2 cellular contexts compared by ENCODE assay signal in the genomic region with DNA sequence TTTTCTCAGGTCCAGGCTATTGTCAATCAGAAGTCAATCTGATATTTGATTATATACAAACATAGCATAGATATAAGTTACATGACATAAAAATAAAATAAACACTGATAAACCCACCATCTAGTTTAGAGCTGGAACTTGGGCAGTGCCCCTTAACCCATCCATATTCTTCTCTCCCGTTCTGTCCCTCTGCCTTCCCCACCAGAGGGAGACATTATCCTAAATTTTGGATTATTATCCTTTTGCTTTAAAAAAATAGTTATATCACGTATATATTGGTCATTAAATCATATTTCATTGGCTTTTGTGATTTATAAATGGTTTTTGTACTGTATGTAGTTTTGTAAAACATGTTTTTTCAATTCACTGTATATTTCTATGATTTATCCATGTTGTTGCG.
TF ChIP-seq lines count a peak whose summit lies in the region.

No MANE protein-coding gene starts in this region.

TF ChIP-seq in IMR-90, 13 proteins besides CTCF, POLR2A, EP300 and RAD21:
- no peak for TF ChIP-seq CEBPB (IDR thresholded peaks at IDR 0.05; ENCODE audit: low read depth, low read length)
- TF ChIP-seq NFE2L2 (IDR thresholded peaks at IDR 0.05; ENCODE audit: low read depth, low read length): no peak
- no peak for TF ChIP-seq MXI1 (IDR thresholded peaks at IDR 0.05; ENCODE audit: borderline replicate concordance, low read depth, low read length)
- TF ChIP-seq BHLHE40 (IDR thresholded peaks at IDR 0.05; ENCODE audit: low read depth, low read length): no peak
- no peak for TF ChIP-seq FOS (IDR thresholded peaks at IDR 0.05; ENCODE audit: low read depth, low read length)
- no peak for TF ChIP-seq SMC3 (IDR thresholded peaks at IDR 0.05; ENCODE audit: low read depth, low read length)
- TF ChIP-seq RFX5 (IDR thresholded peaks at IDR 0.05; ENCODE audit: low read depth, low read length): no peak
- TF ChIP-seq MAFK (IDR thresholded peaks at IDR 0.05; ENCODE audit: low read depth, low read length): no peak
- TF ChIP-seq, protein P1, sequence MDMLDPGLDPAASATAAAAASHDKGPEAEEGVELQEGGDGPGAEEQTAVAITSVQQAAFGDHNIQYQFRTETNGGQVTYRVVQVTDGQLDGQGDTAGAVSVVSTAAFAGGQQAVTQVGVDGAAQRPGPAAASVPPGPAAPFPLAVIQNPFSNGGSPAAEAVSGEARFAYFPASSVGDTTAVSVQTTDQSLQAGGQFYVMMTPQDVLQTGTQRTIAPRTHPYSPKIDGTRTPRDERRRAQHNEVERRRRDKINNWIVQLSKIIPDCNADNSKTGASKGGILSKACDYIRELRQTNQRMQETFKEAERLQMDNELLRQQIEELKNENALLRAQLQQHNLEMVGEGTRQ (IDR thresholded peaks at IDR 0.05; ENCODE audit: low read depth, low read length): no peak
- TF ChIP-seq, protein P2, sequence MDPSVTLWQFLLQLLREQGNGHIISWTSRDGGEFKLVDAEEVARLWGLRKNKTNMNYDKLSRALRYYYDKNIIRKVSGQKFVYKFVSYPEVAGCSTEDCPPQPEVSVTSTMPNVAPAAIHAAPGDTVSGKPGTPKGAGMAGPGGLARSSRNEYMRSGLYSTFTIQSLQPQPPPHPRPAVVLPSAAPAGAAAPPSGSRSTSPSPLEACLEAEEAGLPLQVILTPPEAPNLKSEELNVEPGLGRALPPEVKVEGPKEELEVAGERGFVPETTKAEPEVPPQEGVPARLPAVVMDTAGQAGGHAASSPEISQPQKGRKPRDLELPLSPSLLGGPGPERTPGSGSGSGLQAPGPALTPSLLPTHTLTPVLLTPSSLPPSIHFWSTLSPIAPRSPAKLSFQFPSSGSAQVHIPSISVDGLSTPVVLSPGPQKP (IDR thresholded peaks at IDR 0.05; ENCODE audit: borderline replicate concordance, low read depth, low read length): no peak
TF ChIP-seq in IMR-90: peak in this region for 0.

TF ChIP-seq in K562, 482 proteins besides CTCF, POLR2A, EP300 and RAD21:
- TF ChIP-seq KAT2B (IDR thresholded peaks at IDR 0.05; ENCODE audit: low read depth, low read length): no peak
- TF ChIP-seq, protein P3, sequence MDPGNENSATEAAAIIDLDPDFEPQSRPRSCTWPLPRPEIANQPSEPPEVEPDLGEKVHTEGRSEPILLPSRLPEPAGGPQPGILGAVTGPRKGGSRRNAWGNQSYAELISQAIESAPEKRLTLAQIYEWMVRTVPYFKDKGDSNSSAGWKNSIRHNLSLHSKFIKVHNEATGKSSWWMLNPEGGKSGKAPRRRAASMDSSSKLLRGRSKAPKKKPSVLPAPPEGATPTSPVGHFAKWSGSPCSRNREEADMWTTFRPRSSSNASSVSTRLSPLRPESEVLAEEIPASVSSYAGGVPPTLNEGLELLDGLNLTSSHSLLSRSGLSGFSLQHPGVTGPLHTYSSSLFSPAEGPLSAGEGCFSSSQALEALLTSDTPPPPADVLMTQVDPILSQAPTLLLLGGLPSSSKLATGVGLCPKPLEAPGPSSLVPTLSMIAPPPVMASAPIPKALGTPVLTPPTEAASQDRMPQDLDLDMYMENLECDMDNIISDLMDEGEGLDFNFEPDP (CRISPR knock-in tag; IDR thresholded peaks at IDR 0.05): no peak
- no peak for TF ChIP-seq CHCHD3 (CRISPR knock-in tag; IDR thresholded peaks at IDR 0.05)
- no peak for TF ChIP-seq HIVEP1 (CRISPR knock-in tag; IDR thresholded peaks at IDR 0.05)
- TF ChIP-seq SETDB1 (IDR thresholded peaks at IDR 0.05; ENCODE audit: low read length): no peak
- TF ChIP-seq, protein P4, sequence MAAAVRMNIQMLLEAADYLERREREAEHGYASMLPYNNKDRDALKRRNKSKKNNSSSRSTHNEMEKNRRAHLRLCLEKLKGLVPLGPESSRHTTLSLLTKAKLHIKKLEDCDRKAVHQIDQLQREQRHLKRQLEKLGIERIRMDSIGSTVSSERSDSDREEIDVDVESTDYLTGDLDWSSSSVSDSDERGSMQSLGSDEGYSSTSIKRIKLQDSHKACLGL (CRISPR knock-in tag; IDR thresholded peaks at IDR 0.05; ENCODE audit: borderline replicate concordance, poor library complexity, severe bottlenecking): no peak
- TF ChIP-seq STAT5A (IDR thresholded peaks at IDR 0.05; ENCODE audit: borderline replicate concordance, low read length): no peak
- TF ChIP-seq BRD4 (IDR thresholded peaks at IDR 0.05): no peak
- TF ChIP-seq, protein P5, sequence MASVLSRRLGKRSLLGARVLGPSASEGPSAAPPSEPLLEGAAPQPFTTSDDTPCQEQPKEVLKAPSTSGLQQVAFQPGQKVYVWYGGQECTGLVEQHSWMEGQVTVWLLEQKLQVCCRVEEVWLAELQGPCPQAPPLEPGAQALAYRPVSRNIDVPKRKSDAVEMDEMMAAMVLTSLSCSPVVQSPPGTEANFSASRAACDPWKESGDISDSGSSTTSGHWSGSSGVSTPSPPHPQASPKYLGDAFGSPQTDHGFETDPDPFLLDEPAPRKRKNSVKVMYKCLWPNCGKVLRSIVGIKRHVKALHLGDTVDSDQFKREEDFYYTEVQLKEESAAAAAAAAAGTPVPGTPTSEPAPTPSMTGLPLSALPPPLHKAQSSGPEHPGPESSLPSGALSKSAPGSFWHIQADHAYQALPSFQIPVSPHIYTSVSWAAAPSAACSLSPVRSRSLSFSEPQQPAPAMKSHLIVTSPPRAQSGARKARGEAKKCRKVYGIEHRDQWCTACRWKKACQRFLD (CRISPR knock-in tag; IDR thresholded peaks at IDR 0.05): no peak
- TF ChIP-seq GATAD2B (IDR thresholded peaks at IDR 0.05; ENCODE audit: borderline replicate concordance): no peak
- TF ChIP-seq NFE2 (IDR thresholded peaks at IDR 0.05; ENCODE audit: low read depth): no peak
- no peak for TF ChIP-seq POLR3G (IDR thresholded peaks at IDR 0.05; ENCODE audit: extremely low read depth, insufficient read length, insufficient replicate concordance)
- TF ChIP-seq BHLHE40 (IDR thresholded peaks at IDR 0.05; ENCODE audit: low read length): no peak
- TF ChIP-seq POLR2H (tag; IDR thresholded peaks at IDR 0.05; ENCODE audit: low read depth): no peak
- no peak for TF ChIP-seq ZEB2 (IDR thresholded peaks at IDR 0.05)
- TF ChIP-seq, protein P6, sequence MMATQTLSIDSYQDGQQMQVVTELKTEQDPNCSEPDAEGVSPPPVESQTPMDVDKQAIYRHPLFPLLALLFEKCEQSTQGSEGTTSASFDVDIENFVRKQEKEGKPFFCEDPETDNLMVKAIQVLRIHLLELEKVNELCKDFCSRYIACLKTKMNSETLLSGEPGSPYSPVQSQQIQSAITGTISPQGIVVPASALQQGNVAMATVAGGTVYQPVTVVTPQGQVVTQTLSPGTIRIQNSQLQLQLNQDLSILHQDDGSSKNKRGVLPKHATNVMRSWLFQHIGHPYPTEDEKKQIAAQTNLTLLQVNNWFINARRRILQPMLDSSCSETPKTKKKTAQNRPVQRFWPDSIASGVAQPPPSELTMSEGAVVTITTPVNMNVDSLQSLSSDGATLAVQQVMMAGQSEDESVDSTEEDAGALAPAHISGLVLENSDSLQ (IDR thresholded peaks at IDR 0.05): no peak
- TF ChIP-seq SRSF9 (IDR thresholded peaks at IDR 0.05; ENCODE audit: borderline replicate concordance, low read depth, low read length): no peak
